In genomic region chr20:53129557-53129956, GRCh38 we compare ENCODE assay signal across 16 cellular contexts.
DNase-seq lines count a peak whose midpoint lies in the region; ATAC-seq and TF ChIP-seq lines count a peak whose summit lies in the region.
"Had no signal": no experiment of that assay in that cellular context is flagged by ENCODE, and none has a peak within 500 bp of the region (broad histone marks: within the 10 kb centered on the region; RNA-seq: fewer than 3 reads in every experiment).

No MANE protein-coding gene starts in this region.

- peak overlapping the region; percentile 75 for H3K9ac ChIP-seq in GM23248
- H3K9ac ChIP-seq: KMS-11 had no signal

- peaks cover 2% of the 10 kb centered on the region for H3K36me3 Mint-ChIP-seq in T-helper 17 cell (ENCODE audit: low read depth)
- peaks cover 30% of the 10 kb centered on the region for H3K36me3 Mint-ChIP-seq in nephron progenitor cell (ENCODE audit: low read depth)
- H3K36me3 Mint-ChIP-seq: CD8-positive, alpha-beta memory T cell had no signal

- 3% methylated on average over 9 of the region's 9 CpGs for whole genome bisulfite sequencing in GM23248 (ENCODE audit: low coverage in 1 of 2, low lambda C conversion rate in 2 of 2, missing lambda C conversion rate in 2 of 2), 2 experiments

- H3K9me2 ChIP-seq in GM23248 (ENCODE audit: insufficient read depth): no peaks in the 10 kb centered on the region

- peak overlapping the region; percentile 86 for H3K4me2 ChIP-seq in GM23248 (ENCODE audit: unreplicated experiment)
- H3K4me2 ChIP-seq: KMS-11 had no signal

- H3K4me1 Mint-ChIP-seq in T-helper 17 cell: peaks cover 15% of the 10 kb centered on the region
- H3K4me1 Mint-ChIP-seq in nephron progenitor cell: peaks cover 69% of the 10 kb centered on the region
- H3K4me1 Mint-ChIP-seq: CD8-positive, alpha-beta memory T cell had no signal

- peaks cover 44% of the 10 kb centered on the region for H3K4me1 ChIP-seq in GM23248 (ENCODE audit: insufficient read depth)
- H3K4me1 ChIP-seq: HAP-1 had no signal

- H2AFZ ChIP-seq in GM23248: peak overlapping the region; percentile 59; the same call in 1 of the 2 replicates

- peak; percentile 76 for DNase-seq in AG10803 (ENCODE audit: low read depth)
- DNase-seq in GM23248: peak; percentile 97
- no peak for DNase-seq in T-helper 17 cell
- no peak for DNase-seq in nephron progenitor cell
- no peak for DNase-seq in activated gamma-delta T cell (lab: John Stamatoyannopoulos, UW)
- DNase-seq in COLO668 (lab: John Stamatoyannopoulos, UW; ENCODE audit: unreplicated experiment): no peak
- DNase-seq: ACHN; CD8-positive, alpha-beta memory T cell; DMS53; GF-D8; GOT3 had no signal

- H3K9me3 ChIP-seq in GM23248 (ENCODE audit: low read depth) (no peaks in the 10 kb centered on the region), T-helper 17 cell (ENCODE audit: control insufficient read depth, low read length, poor library complexity, severe bottlenecking) (no peaks in the 10 kb centered on the region)
- H3K9me3 ChIP-seq: HAP-1 had no signal

- no peak for ATAC-seq in T-helper 17 cell
- ATAC-seq in activated CD4-positive, CD25-positive, alpha-beta regulatory T cell treated with anti-CD3 and anti-CD28 coated beads, Interleukin-2, amount 50 U/mL, for 24 hours: no peak
- ATAC-seq: GM12878 had no signal

- TF ChIP-seq CTCF in AG10803 (conservative IDR thresholded peaks at IDR 0.05; ENCODE audit: low read length) (no peak), nephron progenitor cell (IDR thresholded peaks at IDR 0.05) (no peak)

- H3K4me3 ChIP-seq in AG10803 (ENCODE audit: low read length) (no peak overlapping the region), GM23248 (peak overlapping the region; percentile 63)
- H3K4me3 ChIP-seq: GM12878, HAP-1 had no signal

- no peaks in the 10 kb centered on the region for H3K9me3 Mint-ChIP-seq in nephron progenitor cell
- H3K9me3 Mint-ChIP-seq: CD8-positive, alpha-beta memory T cell; IgD-negative memory B cell had no signal

- H3K27ac Mint-ChIP-seq in T-helper 17 cell (peak overlapping the region; percentile 68), nephron progenitor cell (peak overlapping the region; percentile 14)
- H3K27ac Mint-ChIP-seq: CD8-positive, alpha-beta memory T cell; IgD-negative memory B cell had no signal

- no peaks in the 10 kb centered on the region for H3K79me2 ChIP-seq in GM23248 (ENCODE audit: insufficient read depth)

- H3K4me3 Mint-ChIP-seq in T-helper 17 cell (no peak overlapping the region), nephron progenitor cell (no peak overlapping the region)
- H3K4me3 Mint-ChIP-seq: CD8-positive, alpha-beta memory T cell; IgD-negative memory B cell had no signal

- H3K27me3 Mint-ChIP-seq in T-helper 17 cell: no peaks in the 10 kb centered on the region
- peaks cover 2% of the 10 kb centered on the region for H3K27me3 Mint-ChIP-seq in nephron progenitor cell (ENCODE audit: low read depth, poor library complexity)
- H3K27me3 Mint-ChIP-seq: IgD-negative memory B cell had no signal

- H3K36me3 ChIP-seq in GM23248 (ENCODE audit: low read depth): no peaks in the 10 kb centered on the region
- H3K36me3 ChIP-seq: HAP-1 had no signal

- H3K27me3 ChIP-seq in GM23248 (replicated peaks; ENCODE audit: insufficient read depth): no peaks in the 10 kb centered on the region

- H4K20me1 ChIP-seq in GM23248 (ENCODE audit: insufficient read depth): no peaks in the 10 kb centered on the region

- in situ Hi-C loops in GM23248 (cut with MboI): no loop called here

- H3K27ac ChIP-seq in GM23248: peak overlapping the region; percentile 89
- H3K27ac ChIP-seq: KMS-11 had no signal

- peaks cover 28% of the 10 kb centered on the region for H3F3A ChIP-seq in GM23248 (ENCODE audit: insufficient read depth)

Comparison
In these comparisons a context has a peak if more than half of its experiments do, and no peak if none do; other contexts are left out.
1. DNase-seq: peak in AG10803 (single experiment) and GM23248 (single experiment); none in T-helper 17 cell (0 of 3), nephron progenitor cell (single experiment), activated gamma-delta T cell (single experiment) and COLO668 (single experiment).